In the genomic region with DNA sequence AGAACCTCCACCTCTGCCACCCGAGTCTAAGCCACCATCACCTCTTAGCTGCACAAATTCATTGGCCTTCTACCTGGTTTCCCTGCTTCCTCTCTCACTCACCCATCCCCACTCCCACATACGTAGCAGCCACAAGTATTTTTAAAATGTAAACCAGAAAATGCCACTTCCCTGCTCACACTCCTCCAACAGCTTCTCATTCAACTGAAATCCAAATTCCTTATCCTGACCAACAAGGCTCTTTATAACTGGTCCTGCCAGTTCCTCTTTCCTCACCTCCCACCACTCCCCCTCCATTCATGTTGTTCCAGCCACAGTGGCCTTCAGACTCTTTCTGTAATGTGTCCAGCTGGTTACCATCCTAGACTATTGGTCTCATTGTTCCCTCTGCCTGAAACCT, we compare ENCODE assay signal across 24 cellular contexts. TPM values are rescaled to one million over a fixed set of nuclear protein-coding genes. Genes with fewer than 3 reads are reported as not detected.
"Had no signal": no experiment of that assay in that cellular context is flagged by ENCODE, and none has a peak within 500 bp of the region (broad histone marks: within the 10 kb centered on the region; RNA-seq: fewer than 3 reads in every experiment).

No MANE protein-coding gene starts in this region.

- DNase-seq: activated B cell treated with CpG ODN at 0.5 μM for 24 hours; activated CD4-positive, alpha-beta T cell treated with anti-CD3 and anti-CD28 coated beads for 36 hours; activated CD8-positive, alpha-beta memory T cell treated with anti-CD3 and anti-CD28 coated beads, Interleukin-2, amount 10 ng/mL, durations not matched to agents 7 days and 5 days; activated CD8-positive, alpha-beta T cell treated with anti-CD3 and anti-CD28 coated beads, Interleukin-2, amount 10 ng/mL, durations not matched to agents 7 days and 5 days; activated T-cell treated with anti-CD3 and anti-CD28 coated beads, Interleukin-2, amount 50 U/mL, for 48 hours; brain microvascular endothelial cell; dermis blood vessel endothelial cell; effector CD4-positive, alpha-beta T cell; left cardiac atrium; naive thymus-derived CD8-positive, alpha-beta T cell; occipital lobe; psoas muscle; sigmoid colon; stimulated activated CD4-positive, alpha-beta T cell treated with anti-CD3 and anti-CD28 coated beads, Interleukin-15, amount 100 ng/mL, for 24 hours; stimulated activated CD4-positive, alpha-beta T cell treated with anti-CD3 and anti-CD28 coated beads, Interleukin-2, amount 100 ng/mL, for 24 hours; stimulated activated naive B cell treated with anti-CD40 and anti-IgM and Interleukin-4, amounts not matched to agents 10 μg/mL and 1 μg/mL and 100 μg/mL, for 72 hours; T-helper 2 cell; tibial artery had no signal

- H3K9ac ChIP-seq: parathyroid adenoma had no signal

- H3K4me2 ChIP-seq: hepatocyte had no signal

- H3K27ac ChIP-seq: ascending aorta, brain microvascular endothelial cell, epithelial cell of prostate, gastroesophageal sphincter, hepatocyte, parathyroid adenoma, psoas muscle, sigmoid colon, suprapubic skin, tibial artery had no signal

- H3K36me3 ChIP-seq: ascending aorta, brain microvascular endothelial cell, gastroesophageal sphincter, sigmoid colon, suprapubic skin, tibial artery had no signal

- H3K79me2 ChIP-seq: hepatocyte, parathyroid adenoma had no signal

- H3K4me3 ChIP-seq: ascending aorta, gastroesophageal sphincter, hepatocyte, psoas muscle, sigmoid colon, suprapubic skin, tibial artery had no signal

- H3K4me1 ChIP-seq: gastroesophageal sphincter, parathyroid adenoma, psoas muscle, suprapubic skin had no signal

- ATAC-seq: activated CD4-positive, alpha-beta T cell treated with anti-CD3 and anti-CD28 coated beads for 36 hours; activated CD8-positive, alpha-beta memory T cell treated with anti-CD3 and anti-CD28 coated beads, Interleukin-2, amount 10 ng/mL, durations not matched to agents 7 days and 5 days; activated CD8-positive, alpha-beta T cell treated with anti-CD3 and anti-CD28 coated beads, Interleukin-2, amount 10 ng/mL, durations not matched to agents 7 days and 5 days; gastroesophageal sphincter; left cardiac atrium; naive thymus-derived CD8-positive, alpha-beta T cell; psoas muscle; stimulated activated naive B cell treated with anti-CD40 and anti-IgM and Interleukin-4, amounts not matched to agents 10 μg/mL and 1 μg/mL and 100 μg/mL, for 72 hours had no signal

- H2AFZ ChIP-seq: hepatocyte, parathyroid adenoma had no signal

- H3K9me3 ChIP-seq: ascending aorta, gastroesophageal sphincter, psoas muscle, sigmoid colon, suprapubic skin, tibial artery had no signal

- H3K27me3 ChIP-seq: ascending aorta, brain microvascular endothelial cell, gastroesophageal sphincter, hepatocyte, sigmoid colon, suprapubic skin, tibial artery had no signal

RNA-seq across cellular contexts. Expression of a gene that starts 25.0 kb away (rescaled TPM):
- polyA plus RNA-seq: naive thymus-derived CD8-positive, alpha-beta T cell had no signal
